8 cellular contexts compared by ENCODE assay signal in genomic region chr15:59292393-59292792, GRCh38.
DNase-seq lines count a peak whose midpoint lies in the region; TF ChIP-seq lines count a peak whose summit lies in the region.

No MANE protein-coding gene starts in this region.

- no peaks in the 10 kb centered on the region for H3K9me3 ChIP-seq in smooth muscle cell (replicated peaks; ENCODE audit: low read depth)
- H3K9me3 ChIP-seq in hepatocyte (ENCODE audit: low read depth) = no peaks in the 10 kb centered on the region

- 84% methylated on average over 8 of the region's 8 CpGs for WGBS in smooth muscle cell (ENCODE audit: low lambda C conversion rate)
- WGBS in hepatocyte (ENCODE audit: low lambda C conversion rate, missing lambda C conversion rate) = 92% methylated on average over 8 of the region's 8 CpGs

- no peaks in the 10 kb centered on the region for H3K9me2 ChIP-seq in hepatocyte (replicated peaks; ENCODE audit: insufficient read depth)

- H3K79me2 ChIP-seq in smooth muscle cell (ENCODE audit: low read depth) (peaks cover 24% of the 10 kb centered on the region), hepatocyte (peaks cover 61% of the 10 kb centered on the region)

- no peak overlapping the region for H3K4me2 ChIP-seq in smooth muscle cell
- no peak overlapping the region for H3K4me2 ChIP-seq in hepatocyte

- no peak overlapping the region for H3K9ac ChIP-seq in smooth muscle cell (ENCODE audit: low read depth)

- no peak overlapping the region for H3K27ac Mint-ChIP-seq in osteocyte (ENCODE audit: unreplicated experiment)

- DNase-seq in M059J (ENCODE audit: low read depth) (peak; percentile 79), caudate nucleus (lab: John Stamatoyannopoulos, UW) (peak in 47 of 61 donors; percentile 12 to 82 (median 51)), kidney glomerular epithelial cell (lab: John Stamatoyannopoulos, UW) (peak; percentile 24), smooth muscle cell (lab: John Stamatoyannopoulos, UW; ENCODE audit: unreplicated experiment) (no peak), hepatocyte (ENCODE audit: low spot score) (no peak), osteocyte (ENCODE audit: extremely low spot score, unreplicated experiment) (no peak), HPDE6-E6E7 (ENCODE audit: extremely low spot score) (no peak)
- DNase-seq in activated CD8-positive, alpha-beta memory T cell treated with anti-CD3 and anti-CD28 coated beads for 24 hours = no peak

- H3K27me3 ChIP-seq in smooth muscle cell (ENCODE audit: low read depth) = no peaks in the 10 kb centered on the region
- no peaks in the 10 kb centered on the region for H3K27me3 ChIP-seq in hepatocyte

- H3K4me1 Mint-ChIP-seq in osteocyte (ENCODE audit: unreplicated experiment) = peaks cover 58% of the 10 kb centered on the region

- TF ChIP-seq CTCF in smooth muscle cell (IDR thresholded peaks at IDR 0.05; ENCODE audit: borderline replicate concordance, insufficient read depth, poor library complexity, severe bottlenecking) (no peak), hepatocyte (IDR thresholded peaks at IDR 0.05; ENCODE audit: poor library complexity) (no peak), osteocyte (IDR thresholded peaks at IDR 0.05) (no peak)

- no peaks in the 10 kb centered on the region for H3K36me3 Mint-ChIP-seq in osteocyte (ENCODE audit: unreplicated experiment)

- H3K4me1 ChIP-seq in smooth muscle cell (ENCODE audit: low read depth) (peaks cover 31% of the 10 kb centered on the region), hepatocyte (ENCODE audit: insufficient read depth) (peaks cover 6% of the 10 kb centered on the region)

- H3F3A ChIP-seq in smooth muscle cell (ENCODE audit: low read depth) = peaks cover 7% of the 10 kb centered on the region

- H3K4me3 ChIP-seq in smooth muscle cell (no peak overlapping the region), hepatocyte (no peak overlapping the region)

- H3K9me3 Mint-ChIP-seq in osteocyte (ENCODE audit: unreplicated experiment) = no peaks in the 10 kb centered on the region

- H3K27ac ChIP-seq in caudate nucleus (ENCODE audit: low read depth, low read length) (peak overlapping the region; percentile 90), smooth muscle cell (ENCODE audit: low read depth) (peak overlapping the region; percentile 21), hepatocyte (no peak overlapping the region)

- no peaks in the 10 kb centered on the region for H3K27me3 Mint-ChIP-seq in osteocyte (ENCODE audit: unreplicated experiment)

- H2AFZ ChIP-seq in smooth muscle cell (ENCODE audit: low read depth) (no peak overlapping the region), hepatocyte (no peak overlapping the region)

- no peaks in the 10 kb centered on the region for H3K36me3 ChIP-seq in smooth muscle cell (ENCODE audit: low read depth)
- no peaks in the 10 kb centered on the region for H3K36me3 ChIP-seq in hepatocyte (replicated peaks; ENCODE audit: insufficient read depth, low read depth)

- no peak overlapping the region for H3K4me3 Mint-ChIP-seq in osteocyte (ENCODE audit: unreplicated experiment)

- H4K20me1 ChIP-seq in smooth muscle cell (ENCODE audit: low read depth) = peaks cover 40% of the 10 kb centered on the region
- no peaks in the 10 kb centered on the region for H4K20me1 ChIP-seq in hepatocyte (ENCODE audit: insufficient read depth, poor library complexity, severe bottlenecking)

Comparison
In these comparisons a context has a peak if more than half of its experiments do, and no peak if none do; other contexts are left out.
1. DNase-seq: peak in M059J (single experiment), caudate nucleus (47 of 61) and kidney glomerular epithelial cell (single experiment); none in smooth muscle cell (single experiment), hepatocyte (single experiment), osteocyte (single experiment), activated CD8-positive, alpha-beta memory T cell treated with anti-CD3 and anti-CD28 coated beads for 24 hours (single experiment) and HPDE6-E6E7 (single experiment).